Comparison of ENCODE assay signal across 3 cellular contexts in genomic region chr13:66618702-66619101, GRCh38.
TF ChIP-seq lines count a peak whose summit lies in the region.

No MANE protein-coding gene starts in this region.

TF ChIP-seq in IMR-90, 13 proteins besides CTCF, POLR2A, EP300 and RAD21 (continued from another document):
- TF ChIP-seq USF2 (IDR thresholded peaks at IDR 0.05; ENCODE audit: low read depth, low read length): peak; percentile 70
- no peak for TF ChIP-seq MXI1 (IDR thresholded peaks at IDR 0.05; ENCODE audit: borderline replicate concordance, low read depth, low read length)
- TF ChIP-seq CEBPB (IDR thresholded peaks at IDR 0.05; ENCODE audit: low read depth, low read length): no peak
- no peak for TF ChIP-seq MAFK (IDR thresholded peaks at IDR 0.05; ENCODE audit: low read depth, low read length)

TF ChIP-seq in K562, 482 proteins besides CTCF, POLR2A, EP300 and RAD21 (continued from another document):
- peak; percentile 43; the same call in 1 of the 2 replicates for TF ChIP-seq TFE3 (CRISPR knock-in tag; IDR thresholded peaks at IDR 0.05)
- TF ChIP-seq HMGXB4 (CRISPR knock-in tag; IDR thresholded peaks at IDR 0.05): no peak
- no peak for TF ChIP-seq NR2C1 (IDR thresholded peaks at IDR 0.05)
- no peak for TF ChIP-seq NR2C1 (tag; IDR thresholded peaks at IDR 0.05)
- TF ChIP-seq ZNF699 (CRISPR knock-in tag; IDR thresholded peaks at IDR 0.05; ENCODE audit: insufficient replicate concordance): no peak
- no peak for TF ChIP-seq ZNF12 (CRISPR knock-in tag; IDR thresholded peaks at IDR 0.05)

TF ChIP-seq in neural cell, 6 proteins besides CTCF, POLR2A, EP300 and RAD21 (continued from another document):
- no peak for TF ChIP-seq REST (IDR thresholded peaks at IDR 0.05; ENCODE audit: borderline replicate concordance)
- TF ChIP-seq EZH2 (IDR thresholded peaks at IDR 0.05; ENCODE audit: borderline replicate concordance, insufficient read depth, low read length, poor library complexity, severe bottlenecking): no peak
- no peak for TF ChIP-seq TAF1 (IDR thresholded peaks at IDR 0.05; ENCODE audit: low read depth)
- no peak for TF ChIP-seq MXI1 (conservative IDR thresholded peaks at IDR 0.05; ENCODE audit: poor library complexity, severe bottlenecking)
- no peak for TF ChIP-seq POLR2AphosphoS5 (IDR thresholded peaks at IDR 0.05)
